ENCODE assay signal across 26 cellular contexts in genomic region chr1:11388617-11389016, GRCh38.
"Had no signal": no experiment of that assay in that cellular context is flagged by ENCODE, and none has a peak within 500 bp of the region (broad histone marks: within the 10 kb centered on the region; RNA-seq: fewer than 3 reads in every experiment).

No MANE protein-coding gene starts in this region.

- H3K9me3 Mint-ChIP-seq: activated B cell treated with CpG ODN at 0.5 μM for 24 hours; activated naive CD4-positive, alpha-beta T cell treated with anti-CD3 and anti-CD28 coated beads, Interleukin-2, amount 50 U/mL, for 72 hours; activated T-cell treated with anti-CD3 and anti-CD28 coated beads, Interleukin-2, amount 50 U/mL, for 24 hours; activated T-helper 17 cell treated with anti-CD3 and anti-CD28 coated beads, Interleukin-2, amount 50 U/mL, for 72 hours; immature natural killer cell; naive thymus-derived CD4-positive, alpha-beta T cell; neural crest cell; stimulated activated effector memory CD8-positive, alpha-beta T cell treated with anti-CD3 and anti-CD28 coated beads, Interleukin-12 subunit alpha, Interleukin-12 subunit beta, amount 100 ng/mL, for 72 hours; stimulated activated naive CD8-positive, alpha-beta T cell treated with anti-CD3 and anti-CD28 coated beads, Interleukin-15, amount 100 ng/mL, for 72 hours had no signal

- H3K27ac Mint-ChIP-seq: activated B cell treated with CpG ODN at 0.5 μM for 24 hours; activated CD4-positive, alpha-beta T cell treated with anti-CD3 and anti-CD28 coated beads for 36 hours; activated T-cell treated with anti-CD3 and anti-CD28 coated beads, Interleukin-2, amount 50 U/mL, for 24 hours; activated T-helper 17 cell treated with anti-CD3 and anti-CD28 coated beads, Interleukin-2, amount 50 U/mL, for 72 hours; immature natural killer cell had no signal

- H3K36me3 Mint-ChIP-seq: activated naive CD4-positive, alpha-beta T cell treated with anti-CD3 and anti-CD28 coated beads, Interleukin-2, amount 50 U/mL, for 72 hours; immature natural killer cell; naive thymus-derived CD4-positive, alpha-beta T cell; stimulated activated effector memory CD8-positive, alpha-beta T cell treated with anti-CD3 and anti-CD28 coated beads, Interleukin-12 subunit alpha, Interleukin-12 subunit beta, amount 100 ng/mL, for 72 hours had no signal

- H3K4me1 ChIP-seq: tibial nerve had no signal

- ATAC-seq: activated CD4-positive, alpha-beta T cell treated with anti-CD3 and anti-CD28 coated beads for 36 hours; activated naive CD4-positive, alpha-beta T cell treated with anti-CD3 and anti-CD28 coated beads, Interleukin-2, amount 50 U/mL, for 72 hours; activated T-helper 17 cell treated with anti-CD3 and anti-CD28 coated beads, Interleukin-2, amount 50 U/mL, for 72 hours; left lobe of liver; naive thymus-derived CD4-positive, alpha-beta T cell; sciatic nerve; stimulated activated effector memory CD8-positive, alpha-beta T cell treated with anti-CD3 and anti-CD28 coated beads, Interleukin-12 subunit alpha, Interleukin-12 subunit beta, amount 100 ng/mL, for 72 hours; stimulated activated naive CD8-positive, alpha-beta T cell treated with anti-CD3 and anti-CD28 coated beads, Interleukin-15, amount 100 ng/mL, for 72 hours had no signal

- H3K27ac ChIP-seq: brain microvascular endothelial cell, tibial nerve had no signal

- H3K27me3 Mint-ChIP-seq: activated CD4-positive, alpha-beta T cell treated with anti-CD3 and anti-CD28 coated beads for 36 hours; activated T-cell treated with anti-CD3 and anti-CD28 coated beads, Interleukin-2, amount 50 U/mL, for 24 hours; activated T-helper 17 cell treated with anti-CD3 and anti-CD28 coated beads, Interleukin-2, amount 50 U/mL, for 72 hours had no signal

- H3K4me3 Mint-ChIP-seq: activated B cell treated with CpG ODN at 0.5 μM for 24 hours; activated CD4-positive, alpha-beta T cell treated with anti-CD3 and anti-CD28 coated beads for 36 hours; activated T-cell treated with anti-CD3 and anti-CD28 coated beads, Interleukin-2, amount 50 U/mL, for 24 hours; activated T-helper 17 cell treated with anti-CD3 and anti-CD28 coated beads, Interleukin-2, amount 50 U/mL, for 72 hours; immature natural killer cell; naive thymus-derived CD4-positive, alpha-beta T cell; neural crest cell; stimulated activated effector memory CD8-positive, alpha-beta T cell treated with anti-CD3 and anti-CD28 coated beads, Interleukin-12 subunit alpha, Interleukin-12 subunit beta, amount 100 ng/mL, for 72 hours; stimulated activated naive CD8-positive, alpha-beta T cell treated with anti-CD3 and anti-CD28 coated beads, Interleukin-15, amount 100 ng/mL, for 72 hours had no signal

- H3K4me3 ChIP-seq: lung, tibial nerve had no signal

- DNase-seq: activated B cell treated with CpG ODN at 0.5 μM for 24 hours; activated CD4-positive, alpha-beta T cell treated with anti-CD3 and anti-CD28 coated beads for 36 hours; activated CD4-positive, alpha-beta T cell treated with anti-CD3 and anti-CD28 coated beads, Interleukin-2, amount 50 U/mL, for 4 hours; activated CD8-positive, alpha-beta memory T cell treated with anti-CD3 and anti-CD28 coated beads for 24 hours; activated CD8-positive, alpha-beta memory T cell treated with anti-CD3 and anti-CD28 coated beads, Interleukin-2, amount 50 U/mL, for 4 hours; activated T-cell treated with anti-CD3 and anti-CD28 coated beads, Interleukin-2, amount 50 U/mL, for 24 hours; aorta; brain microvascular endothelial cell; caudate nucleus; dermis blood vessel endothelial cell; effector CD8-positive, alpha-beta T cell; erythroblast; foreskin fibroblast; immature natural killer cell; naive thymus-derived CD4-positive, alpha-beta T cell; small intestine; stimulated activated CD4-positive, alpha-beta T cell treated with anti-CD3 and anti-CD28 coated beads, Interleukin-2, amount 100 ng/mL, for 24 hours; stimulated activated naive CD8-positive, alpha-beta T cell treated with anti-CD3 and anti-CD28 coated beads, Interleukin-15, amount 100 ng/mL, for 72 hours had no signal

- H3K36me3 ChIP-seq: brain microvascular endothelial cell, tibial nerve had no signal

- H3K4me1 Mint-ChIP-seq: activated B cell treated with CpG ODN at 0.5 μM for 24 hours had no signal
